ENCODE assay signal across 32 cellular contexts in the genomic region with DNA sequence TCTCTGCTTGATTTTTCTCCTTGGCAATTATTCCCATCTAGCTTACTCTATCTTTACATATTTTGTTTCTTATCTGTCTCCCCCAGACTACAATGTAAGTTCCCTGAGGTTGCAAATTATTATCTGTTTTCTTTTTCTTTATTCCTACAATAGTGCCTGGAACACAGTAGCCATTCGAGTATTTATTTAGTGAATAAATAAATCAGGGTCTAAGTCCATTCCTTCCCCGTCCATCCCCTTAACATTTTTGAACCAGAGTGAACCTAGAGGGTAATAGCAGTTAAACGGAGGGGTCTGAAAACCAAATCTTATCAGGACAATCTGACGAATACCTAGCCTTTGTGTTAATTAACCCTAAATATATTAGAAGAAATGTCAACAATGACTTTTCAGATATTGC.
"Had no signal": no experiment of that assay in that cellular context is flagged by ENCODE, and none has a peak within 500 bp of the region (broad histone marks: within the 10 kb centered on the region; RNA-seq: fewer than 3 reads in every experiment).

No MANE protein-coding gene starts in this region.

- H3K4me3 ChIP-seq: MG63, PC-9, SJSA1 had no signal

- H3K36me3 ChIP-seq: MG63, SJSA1 had no signal

- H3K4me1 ChIP-seq: SJSA1 had no signal

- H3K9me3 ChIP-seq: MG63, SJSA1, SK-N-SH had no signal

- H3K27ac ChIP-seq: PC-9, RWPE1, SJSA1 had no signal

- DNase-seq: Kasumi-1, KG1, MG63, NCI-H1048, NCI-H1092 treated with DMSO at 0.1 percent for 48 hours, NCI-H1105 treated with DMSO at 0.1 percent for 48 hours, NCI-H1417, NCI-H1436, NCI-H146, NCI-H1694, NCI-H187, NCI-H1930, NCI-H2029 treated with DMSO at 0.1 percent for 48 hours, NCI-H2081 treated with DMSO at 0.1 percent for 48 hours, NCI-H2107, NCI-H2171, NCI-H226, NCI-H446 treated with DMSO at 0.1 percent for 48 hours, NCI-H510A, NCI-H524, NCI-H526, NCI-H69, NCI-H748 treated with DMSO at 0.1 percent for 48 hours, NCI-H82, PC-9, Right ventricle myocardium superior, SHP77 treated with DMSO at 0.1 percent for 48 hours, SK-N-SH, SW 1271 had no signal

- FAIRE-seq: RCC 7860 had no signal

- H3K9ac ChIP-seq: SK-N-SH had no signal

- H3K27me3 ChIP-seq: MG63, SJSA1 had no signal
